Comparison of ENCODE assay signal across 1 cellular context in genomic region chr19:49987159-49987698, GRCh38.
TF ChIP-seq lines count a peak whose summit lies in the region.

No MANE protein-coding gene starts in this region.

TF ChIP-seq in HepG2, 621 proteins besides CTCF, POLR2A, EP300 and RAD21 (continues in another document):
- TF ChIP-seq STAT5B (CRISPR knock-in tag; IDR thresholded peaks at IDR 0.05) (peak; percentile 100), ZNF646 (CRISPR knock-in tag; IDR thresholded peaks at IDR 0.05) (peak; percentile 95), CENPT (CRISPR knock-in tag; IDR thresholded peaks at IDR 0.05; ENCODE audit: low read depth) (peak; percentile 100), ZNF510 (CRISPR knock-in tag; IDR thresholded peaks at IDR 0.05; ENCODE audit: low read depth) (peak; percentile 100), ZNF607 (CRISPR knock-in tag; IDR thresholded peaks at IDR 0.05; ENCODE audit: borderline replicate concordance) (peak; percentile 100), ZNF264 (CRISPR knock-in tag; IDR thresholded peaks at IDR 0.05) (peak; percentile 100), ZNF556 (CRISPR knock-in tag; IDR thresholded peaks at IDR 0.05; ENCODE audit: borderline replicate concordance) (peak; percentile 100), ZNF589 (CRISPR knock-in tag; conservative IDR thresholded peaks at IDR 0.05) (peak; percentile 100), RFX3 (CRISPR knock-in tag; IDR thresholded peaks at IDR 0.05) (peak; percentile 80), MZF1 (CRISPR knock-in tag; IDR thresholded peaks at IDR 0.05; ENCODE audit: borderline replicate concordance) (peak; percentile 99), NFKB2 (CRISPR knock-in tag; IDR thresholded peaks at IDR 0.05; ENCODE audit: borderline replicate concordance) (peak; percentile 100), HOXA5 (CRISPR knock-in tag; IDR thresholded peaks at IDR 0.05) (peak; percentile 100), PHF8 (CRISPR knock-in tag; IDR thresholded peaks at IDR 0.05) (peak; percentile 76), SP1 (IDR thresholded peaks at IDR 0.05) (no peak), SP1 (CRISPR knock-in tag; IDR thresholded peaks at IDR 0.05) (peak; percentile 79; the same call in 1 of the 2 replicates), GPN1 (CRISPR knock-in tag; IDR thresholded peaks at IDR 0.05; ENCODE audit: borderline replicate concordance) (peak; percentile 99), KLF12 (CRISPR knock-in tag; IDR thresholded peaks at IDR 0.05; ENCODE audit: borderline replicate concordance) (peak; percentile 100), RORA (CRISPR knock-in tag; IDR thresholded peaks at IDR 0.05) (peak; percentile 99), ZBTB4 (CRISPR knock-in tag; IDR thresholded peaks at IDR 0.05; ENCODE audit: borderline replicate concordance) (peak; percentile 100), MBNL3 (CRISPR knock-in tag; conservative IDR thresholded peaks at IDR 0.05) (0 out of 2 replicates have a peak, but pooled peaks have one; percentile 57), SCMH1 (CRISPR knock-in tag; IDR thresholded peaks at IDR 0.05; ENCODE audit: borderline replicate concordance) (peak; percentile 97), ZNF124 (CRISPR knock-in tag; IDR thresholded peaks at IDR 0.05) (peak; percentile 100), TBX2 (CRISPR knock-in tag; IDR thresholded peaks at IDR 0.05; ENCODE audit: borderline replicate concordance) (peak; percentile 100), POGK (CRISPR knock-in tag; conservative IDR thresholded peaks at IDR 0.05) (peak; percentile 100), RFXAP (CRISPR knock-in tag; IDR thresholded peaks at IDR 0.05; ENCODE audit: borderline replicate concordance) (peak; percentile 98), SP2 (CRISPR knock-in tag; IDR thresholded peaks at IDR 0.05) (peak; percentile 64), PAXIP1 (CRISPR knock-in tag; conservative IDR thresholded peaks at IDR 0.05) (peak; percentile 86), PCBP2 (optimal IDR thresholded peaks at IDR 0.05; ENCODE audit: low read depth, low read length, poor library complexity, severe bottlenecking) (no peak), MTERF4 (CRISPR knock-in tag; IDR thresholded peaks at IDR 0.05) (peak; percentile 100), ZMAT3 (CRISPR knock-in tag; conservative IDR thresholded peaks at IDR 0.05) (peak; percentile 100), ZNF12 (CRISPR knock-in tag; IDR thresholded peaks at IDR 0.05) (peak; percentile 98), CAMTA2 (CRISPR knock-in tag; IDR thresholded peaks at IDR 0.05; ENCODE audit: borderline replicate concordance) (peak; percentile 100)
- TF ChIP-seq, protein P1, sequence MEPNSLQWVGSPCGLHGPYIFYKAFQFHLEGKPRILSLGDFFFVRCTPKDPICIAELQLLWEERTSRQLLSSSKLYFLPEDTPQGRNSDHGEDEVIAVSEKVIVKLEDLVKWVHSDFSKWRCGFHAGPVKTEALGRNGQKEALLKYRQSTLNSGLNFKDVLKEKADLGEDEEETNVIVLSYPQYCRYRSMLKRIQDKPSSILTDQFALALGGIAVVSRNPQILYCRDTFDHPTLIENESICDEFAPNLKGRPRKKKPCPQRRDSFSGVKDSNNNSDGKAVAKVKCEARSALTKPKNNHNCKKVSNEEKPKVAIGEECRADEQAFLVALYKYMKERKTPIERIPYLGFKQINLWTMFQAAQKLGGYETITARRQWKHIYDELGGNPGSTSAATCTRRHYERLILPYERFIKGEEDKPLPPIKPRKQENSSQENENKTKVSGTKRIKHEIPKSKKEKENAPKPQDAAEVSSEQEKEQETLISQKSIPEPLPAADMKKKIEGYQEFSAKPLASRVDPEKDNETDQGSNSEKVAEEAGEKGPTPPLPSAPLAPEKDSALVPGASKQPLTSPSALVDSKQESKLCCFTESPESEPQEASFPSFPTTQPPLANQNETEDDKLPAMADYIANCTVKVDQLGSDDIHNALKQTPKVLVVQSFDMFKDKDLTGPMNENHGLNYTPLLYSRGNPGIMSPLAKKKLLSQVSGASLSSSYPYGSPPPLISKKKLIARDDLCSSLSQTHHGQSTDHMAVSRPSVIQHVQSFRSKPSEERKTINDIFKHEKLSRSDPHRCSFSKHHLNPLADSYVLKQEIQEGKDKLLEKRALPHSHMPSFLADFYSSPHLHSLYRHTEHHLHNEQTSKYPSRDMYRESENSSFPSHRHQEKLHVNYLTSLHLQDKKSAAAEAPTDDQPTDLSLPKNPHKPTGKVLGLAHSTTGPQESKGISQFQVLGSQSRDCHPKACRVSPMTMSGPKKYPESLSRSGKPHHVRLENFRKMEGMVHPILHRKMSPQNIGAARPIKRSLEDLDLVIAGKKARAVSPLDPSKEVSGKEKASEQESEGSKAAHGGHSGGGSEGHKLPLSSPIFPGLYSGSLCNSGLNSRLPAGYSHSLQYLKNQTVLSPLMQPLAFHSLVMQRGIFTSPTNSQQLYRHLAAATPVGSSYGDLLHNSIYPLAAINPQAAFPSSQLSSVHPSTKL (CRISPR knock-in tag; IDR thresholded peaks at IDR 0.05), result peak; percentile 98
- TF ChIP-seq, protein P2, sequence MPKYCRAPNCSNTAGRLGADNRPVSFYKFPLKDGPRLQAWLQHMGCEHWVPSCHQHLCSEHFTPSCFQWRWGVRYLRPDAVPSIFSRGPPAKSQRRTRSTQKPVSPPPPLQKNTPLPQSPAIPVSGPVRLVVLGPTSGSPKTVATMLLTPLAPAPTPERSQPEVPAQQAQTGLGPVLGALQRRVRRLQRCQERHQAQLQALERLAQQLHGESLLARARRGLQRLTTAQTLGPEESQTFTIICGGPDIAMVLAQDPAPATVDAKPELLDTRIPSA (CRISPR knock-in tag; IDR thresholded peaks at IDR 0.05; ENCODE audit: borderline replicate concordance), result peak; percentile 100
- TF ChIP-seq, protein P3, sequence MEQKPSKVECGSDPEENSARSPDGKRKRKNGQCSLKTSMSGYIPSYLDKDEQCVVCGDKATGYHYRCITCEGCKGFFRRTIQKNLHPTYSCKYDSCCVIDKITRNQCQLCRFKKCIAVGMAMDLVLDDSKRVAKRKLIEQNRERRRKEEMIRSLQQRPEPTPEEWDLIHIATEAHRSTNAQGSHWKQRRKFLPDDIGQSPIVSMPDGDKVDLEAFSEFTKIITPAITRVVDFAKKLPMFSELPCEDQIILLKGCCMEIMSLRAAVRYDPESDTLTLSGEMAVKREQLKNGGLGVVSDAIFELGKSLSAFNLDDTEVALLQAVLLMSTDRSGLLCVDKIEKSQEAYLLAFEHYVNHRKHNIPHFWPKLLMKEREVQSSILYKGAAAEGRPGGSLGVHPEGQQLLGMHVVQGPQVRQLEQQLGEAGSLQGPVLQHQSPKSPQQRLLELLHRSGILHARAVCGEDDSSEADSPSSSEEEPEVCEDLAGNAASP (CRISPR knock-in tag; IDR thresholded peaks at IDR 0.05; ENCODE audit: borderline replicate concordance), result peak; percentile 99
